Comparison of ENCODE assay signal across 11 cellular contexts in genomic region chr3:128348805-128349531, GRCh38.
DNase-seq lines count a peak whose midpoint lies in the region; ATAC-seq and TF ChIP-seq lines count a peak whose summit lies in the region.
"Had no signal": no experiment of that assay in that cellular context is flagged by ENCODE, and none has a peak within 500 bp of the region (broad histone marks: within the 10 kb centered on the region; RNA-seq: fewer than 3 reads in every experiment).

No MANE protein-coding gene starts in this region.

- WGBS in HUES64 = 88% methylated on average over 5 of the region's 5 CpGs
- no CpG with 5 or more reads among the region's 5 CpGs for WGBS in mesendoderm (ENCODE audit: extremely low coverage, insufficient coverage, low lambda C conversion rate)

- H4K5ac ChIP-seq in mesendoderm (ENCODE audit: low read length) = no peak overlapping the region

- H2AK5ac ChIP-seq in mesendoderm (ENCODE audit: low read length) = no peak overlapping the region

- H3K27ac Mint-ChIP-seq in WTC11 = peak overlapping the region; percentile 90
- H3K27ac Mint-ChIP-seq: activated T-helper 2 cell treated with anti-CD3 and anti-CD28 coated beads, Interferon-gamma antibody, Interleukin-2, Interleukin-4, amounts not matched to agents 10 μg/mL and 5 μg/mL and 100 μg/mL, durations not matched to agents 14 hours and 24 hours and 36 hours had no signal

- H3K9me3 Mint-ChIP-seq in WTC11 = no peaks in the 10 kb centered on the region
- H3K9me3 Mint-ChIP-seq: activated T-helper 2 cell treated with anti-CD3 and anti-CD28 coated beads, Interferon-gamma antibody, Interleukin-2, Interleukin-4, amounts not matched to agents 10 μg/mL and 5 μg/mL and 100 μg/mL, durations not matched to agents 14 hours and 24 hours and 36 hours had no signal

- POLR2A ChIA-PET in WTC11 (lab: Charles Lee) = no interaction called here

- H3K9me3 ChIP-seq in HUES64 (ENCODE audit: insufficient read depth, low read depth, low read length) = no peaks in the 10 kb centered on the region

- H3K4me1 ChIP-seq in HUES64 (ENCODE audit: insufficient read depth, low read length) = peaks cover 14% of the 10 kb centered on the region
- peaks cover 2% of the 10 kb centered on the region for H3K4me1 ChIP-seq in mesendoderm (ENCODE audit: control insufficient read depth, low read depth, low read length)

- ATAC-seq in WTC11 (peak; percentile 82), GM18520 (IDR thresholded peaks at IDR 0.05; ENCODE audit: unreplicated experiment) (no peak), GM18870 (IDR thresholded peaks at IDR 0.05; ENCODE audit: unreplicated experiment) (no peak)

- CTCF ChIA-PET in WTC11 (lab: Charles Lee) = interaction anchor here (1.0 to 1.4 kb wide), 4 partner anchors 11 to 148 kb away, joined by 3 to 5 read pairs (median 4); no protein-coding TSS in a partner anchor

- no peak overlapping the region for H3K4me3 ChIP-seq in HUES64 (ENCODE audit: low read length)
- no peak overlapping the region for H3K4me3 ChIP-seq in mesendoderm (ENCODE audit: low read length)
- H3K4me3 ChIP-seq: SK-N-MC had no signal

- no peak overlapping the region for H4K8ac ChIP-seq in mesendoderm (ENCODE audit: low read depth, low read length)

- H3K4me3 Mint-ChIP-seq in WTC11 = no peak overlapping the region

- no peak for TF ChIP-seq CTCF in WTC11 (IDR thresholded peaks at IDR 0.05)

- H3K27me3 Mint-ChIP-seq in WTC11 (ENCODE audit: low read depth) = no peaks in the 10 kb centered on the region

- H3K4me1 Mint-ChIP-seq in WTC11 = peaks cover 25% of the 10 kb centered on the region

- H3K27me3 ChIP-seq in HUES64 (ENCODE audit: insufficient read depth, low read length) (no peaks in the 10 kb centered on the region), mesendoderm (ENCODE audit: insufficient read depth, low read length, poor library complexity) (no peaks in the 10 kb centered on the region)

- no peaks in the 10 kb centered on the region for H3K79me2 ChIP-seq in mesendoderm (ENCODE audit: control insufficient read depth, insufficient read depth, low read length)

- no peaks in the 10 kb centered on the region for H3K79me1 ChIP-seq in mesendoderm (ENCODE audit: low read length)

- no peaks in the 10 kb centered on the region for H3K36me3 ChIP-seq in HUES64 (ENCODE audit: insufficient read depth, low read length)
- H3K36me3 ChIP-seq in mesendoderm (ENCODE audit: control insufficient read depth, insufficient read depth, low read length) = no peaks in the 10 kb centered on the region

- no peak overlapping the region for H2BK5ac ChIP-seq in mesendoderm (ENCODE audit: low read length)

- H3K4ac ChIP-seq in mesendoderm (ENCODE audit: low read depth, low read length) = no peak overlapping the region

- no peak overlapping the region for H2BK15ac ChIP-seq in mesendoderm (replicated peaks; ENCODE audit: low read depth)

- H2BK120ac ChIP-seq in mesendoderm (ENCODE audit: low read depth, low read length) = no peak overlapping the region

- H3K36me3 Mint-ChIP-seq in WTC11 = no peaks in the 10 kb centered on the region; the same call in 1 of the 2 replicates

- H3K27ac ChIP-seq in HUES64 (ENCODE audit: low read depth, low read length) = peak overlapping the region; percentile 39; the same call in 1 of the 2 replicates
- H3K27ac ChIP-seq in mesendoderm (ENCODE audit: low read depth, low read length) = no peak overlapping the region
- H3K27ac ChIP-seq: SK-N-MC had no signal

- no peak overlapping the region for H3K23ac ChIP-seq in mesendoderm (ENCODE audit: low read length)

- H3K4me2 ChIP-seq in mesendoderm (ENCODE audit: low read length) = no peak overlapping the region

- no peak overlapping the region for H3K9ac ChIP-seq in HUES64 (ENCODE audit: low read depth, low read length)
- no peak overlapping the region for H3K9ac ChIP-seq in mesendoderm (ENCODE audit: low read length)

- peak overlapping the region; percentile 58 for H3K56ac ChIP-seq in mesendoderm (ENCODE audit: low read length)

- H3K18ac ChIP-seq in mesendoderm (ENCODE audit: low read length) = no peak overlapping the region

- DNase-seq in DMS 273 treated with DMSO at 0.1 percent for 48 hours (lab: John Stamatoyannopoulos, UW) (peak; percentile 64), WTC11 (ENCODE audit: low spot score) (no peak), mesendoderm (peak; percentile 59), nucleus accumbens (lab: John Stamatoyannopoulos, UW) (no peak), DMS114 treated with DMSO at 0.1 percent for 48 hours (lab: John Stamatoyannopoulos, UW; ENCODE audit: unreplicated experiment) (no peak)
- DNase-seq: NCI-H1930 had no signal

TF ChIP-seq in WTC11, 78 proteins besides CTCF, POLR2A, EP300 and RAD21:
- no peak for TF ChIP-seq RELA (CRISPR knock-in tag; IDR thresholded peaks at IDR 0.05; ENCODE audit: borderline replicate concordance)
- 0 out of 2 replicates have a peak, but pooled peaks have one; percentile 39 for TF ChIP-seq ZNF138 (CRISPR knock-in tag; conservative IDR thresholded peaks at IDR 0.05)

Comparison
In these comparisons a context has a peak if more than half of its experiments do, and no peak if none do; other contexts are left out.
1. DNase-seq: peak in DMS 273 treated with DMSO at 0.1 percent for 48 hours (single experiment) and mesendoderm (single experiment); none in WTC11 (single experiment), nucleus accumbens (0 of 56) and DMS114 treated with DMSO at 0.1 percent for 48 hours (single experiment).